In the genomic region with DNA sequence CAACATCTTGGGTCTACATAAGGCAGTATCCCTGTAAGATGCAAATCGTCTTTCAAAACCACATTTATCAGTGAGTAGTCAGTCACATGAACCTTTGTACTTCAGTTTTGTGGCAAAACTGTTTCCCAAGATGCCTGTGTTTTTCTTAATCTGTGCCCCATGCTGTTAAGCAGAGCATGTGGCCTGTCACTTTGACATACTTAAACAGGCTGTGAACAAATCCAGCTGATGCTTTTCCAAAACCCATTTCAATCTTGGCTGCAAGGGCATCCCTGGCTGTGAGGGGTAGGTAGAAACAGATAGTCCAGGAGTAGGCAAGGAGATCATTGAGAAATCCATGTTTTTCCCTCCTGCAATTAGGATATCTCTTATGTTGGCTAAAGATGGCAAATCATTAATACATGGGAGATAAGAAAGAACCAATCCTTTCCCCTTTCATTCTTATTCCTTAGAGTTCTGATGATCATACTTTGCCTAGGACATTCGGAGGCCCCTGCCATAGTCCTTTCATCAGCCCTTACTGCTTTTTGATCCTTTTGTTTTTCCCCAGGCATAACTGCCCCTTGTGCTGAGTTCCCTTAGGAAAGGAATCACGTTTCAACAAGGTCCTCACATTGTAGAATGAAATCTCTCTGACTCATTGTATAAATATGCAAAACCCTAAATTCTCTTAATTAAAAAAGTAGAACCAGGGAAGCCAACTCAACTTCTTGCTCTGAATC, we compare ENCODE assay signal across 11 cellular contexts.
DNase-seq lines count a peak whose midpoint lies in the region; ATAC-seq and TF ChIP-seq lines count a peak whose summit lies in the region.
"Had no signal": no experiment of that assay in that cellular context is flagged by ENCODE, and none has a peak within 500 bp of the region (broad histone marks: within the 10 kb centered on the region; RNA-seq: fewer than 3 reads in every experiment).

No MANE protein-coding gene starts in this region.

- H4K20me1 ChIP-seq in fibroblast of lung (ENCODE audit: control insufficient read depth, extremely low read depth, insufficient read depth, low read length) = no peaks in the 10 kb centered on the region

- no peak overlapping the region for H3K9ac ChIP-seq in fibroblast of lung (ENCODE audit: insufficient read depth, low read length)

- H3K79me2 ChIP-seq in fibroblast of lung (ENCODE audit: control insufficient read depth, insufficient read depth, low read length) = no peaks in the 10 kb centered on the region

- H3K9me3 ChIP-seq in SJSA1 (replicated peaks) (no peaks in the 10 kb centered on the region), fibroblast of lung (ENCODE audit: control insufficient read depth, insufficient read depth, low read depth, low read length) (no peaks in the 10 kb centered on the region)
- H3K9me3 ChIP-seq: A549, stomach had no signal

- peak; percentile 22 for ATAC-seq in sciatic nerve
- ATAC-seq: A549 had no signal

- H3K27ac ChIP-seq in SJSA1 (peak overlapping the region; percentile 20; the same call in 1 of the 2 replicates), fibroblast of lung (ENCODE audit: insufficient read depth, low read length) (no peak overlapping the region)
- H3K27ac ChIP-seq: A549, stomach had no signal

- H3K4me2 ChIP-seq in fibroblast of lung (ENCODE audit: extremely low read depth, insufficient read depth, low read length) = peak overlapping the region; percentile 0
- H3K4me2 ChIP-seq: A549 had no signal

- no peak overlapping the region for H2AFZ ChIP-seq in fibroblast of lung (ENCODE audit: low read length)

- H3K4me3 ChIP-seq in SJSA1 (no peak overlapping the region), fibroblast of lung (replicated peaks in 1 of 4; ENCODE audit: control extremely low read depth in 1 of 4, insufficient read depth in 1 of 4, low read depth in 3 of 4, low read length in 4 of 4) (no peak overlapping the region)
- H3K4me3 ChIP-seq: A549, stomach had no signal

- DNase-seq in NCI-H524 (lab: John Stamatoyannopoulos, UW) = peak; percentile 28 to 56
- no peak for DNase-seq in NCI-H524 treated with DMSO at 0.1 percent for 48 hours (lab: John Stamatoyannopoulos, UW)
- DNase-seq in SJSA1 (ENCODE audit: low read depth in 1 of 2, low spot score in 2 of 2) = peak in 1 of 2 experiments; percentile 47
- peak; percentile 60 to 74 for DNase-seq in fibroblast of lung (ENCODE audit: low read depth in 2 of 2)
- DNase-seq in sciatic nerve (ENCODE audit: low spot score) = no peak
- DNase-seq in activated CD4-positive, alpha-beta T cell treated with anti-CD3 and anti-CD28 coated beads, Interleukin-2, amount 50 U/mL, for 4 hours = no peak
- no peak for DNase-seq in middle frontal gyrus (ENCODE audit: extremely low spot score, low spot score)
- no peak for DNase-seq in H4 (ENCODE audit: low spot score)
- DNase-seq: SHP77 treated with DMSO at 0.1 percent for 48 hours, stomach had no signal

- H3K4me1 ChIP-seq in SJSA1 (replicated peaks) (peaks cover 12% of the 10 kb centered on the region), fibroblast of lung (ENCODE audit: control insufficient read depth, extremely low read depth, insufficient read depth, low read length) (no peaks in the 10 kb centered on the region)
- H3K4me1 ChIP-seq: A549 had no signal

- no peak for TF ChIP-seq CTCF in fibroblast of lung (conservative IDR thresholded peaks at IDR 0.05 in 1 of 2, IDR thresholded peaks at IDR 0.05 in 1 of 2; ENCODE audit: low read depth in 1 of 2, low read length in 2 of 2)

- intact Hi-C loops in sciatic nerve (cut with DNase I) = no loop called here

- H3K27me3 ChIP-seq in SJSA1 (replicated peaks) (no peaks in the 10 kb centered on the region), fibroblast of lung (ENCODE audit: control insufficient read depth, insufficient read depth, low read length) (no peaks in the 10 kb centered on the region)
- H3K27me3 ChIP-seq: stomach had no signal

- H3K36me3 ChIP-seq in SJSA1 (no peaks in the 10 kb centered on the region), fibroblast of lung (ENCODE audit: control insufficient read depth, insufficient read depth, low read length) (no peaks in the 10 kb centered on the region)
- H3K36me3 ChIP-seq: stomach had no signal

Comparison
In these comparisons a context has a peak if more than half of its experiments do, and no peak if none do; other contexts are left out.
1. DNase-seq: peak in NCI-H524 (2 of 2) and fibroblast of lung (2 of 2); none in NCI-H524 treated with DMSO at 0.1 percent for 48 hours (single experiment), sciatic nerve (single experiment), activated CD4-positive, alpha-beta T cell treated with anti-CD3 and anti-CD28 coated beads, Interleukin-2, amount 50 U/mL, for 4 hours (0 of 2), middle frontal gyrus (single experiment) and H4 (single experiment).